Comparison of ENCODE assay signal across 9 cellular contexts in genomic region chr12:128976120-128976519, GRCh38.
DNase-seq lines count a peak whose midpoint lies in the region; ATAC-seq, FAIRE-seq and TF ChIP-seq lines count a peak whose summit lies in the region.
"Had no signal": no experiment of that assay in that cellular context is flagged by ENCODE, and none has a peak within 500 bp of the region (broad histone marks: within the 10 kb centered on the region; RNA-seq: fewer than 3 reads in every experiment).

No MANE protein-coding gene starts in this region.

- CTCF ChIA-PET in activated CD8-positive, alpha-beta T cell treated with anti-CD3 and anti-CD28 coated beads for 36 hours (lab: Charles Lee) = interaction anchor here (0.8 to 1.4 kb wide), 6 partner anchors 10 to 935 kb away, joined by 3 to 4 read pairs (median 3); no protein-coding TSS in a partner anchor

- WGBS in transverse colon (ENCODE audit: low coverage in 1 of 2), 2 donors = 6 to 7% methylated on average over 3 to 14 of the region's 14 CpGs

- H3K9me3 ChIP-seq in right atrium auricular region (no peaks in the 10 kb centered on the region), keratinocyte (ENCODE audit: control insufficient read depth, low read depth, low read length) (peaks cover 2% of the 10 kb centered on the region), transverse colon (no peaks in the 10 kb centered on the region), gastrocnemius medialis (no peaks in the 10 kb centered on the region)

- H3K9me3 Mint-ChIP-seq in activated CD8-positive, alpha-beta T cell treated with anti-CD3 and anti-CD28 coated beads for 36 hours = no peaks in the 10 kb centered on the region
- H3K9me3 Mint-ChIP-seq: CD8-positive, alpha-beta memory T cell had no signal

- ATAC-seq in Right ventricle myocardium inferior (peak; percentile 26), gastrocnemius medialis (no peak), HG03095 (IDR thresholded peaks at IDR 0.05; ENCODE audit: unreplicated experiment) (no peak)
- peak; percentile 68 for ATAC-seq in activated CD8-positive, alpha-beta T cell treated with anti-CD3 and anti-CD28 coated beads for 36 hours

- no peak overlapping the region for H2AFZ ChIP-seq in keratinocyte (ENCODE audit: control insufficient read depth, low read length)

- H3K4me1 ChIP-seq in right atrium auricular region = no peaks in the 10 kb centered on the region
- no peaks in the 10 kb centered on the region for H3K4me1 ChIP-seq in keratinocyte (ENCODE audit: control insufficient read depth, extremely low read depth, insufficient read depth, low read length)
- no peaks in the 10 kb centered on the region for H3K4me1 ChIP-seq in transverse colon
- no peaks in the 10 kb centered on the region for H3K4me1 ChIP-seq in gastrocnemius medialis

- no peak overlapping the region for H3K4me3 ChIP-seq in right atrium auricular region
- no peak overlapping the region for H3K4me3 ChIP-seq in keratinocyte (ENCODE audit: control insufficient read depth in 2 of 3, extremely low read depth in 1 of 3, insufficient read depth in 2 of 3, low read depth in 1 of 3, low read length in 3 of 3)
- no peak overlapping the region for H3K4me3 ChIP-seq in transverse colon
- H3K4me3 ChIP-seq in gastrocnemius medialis = no peak overlapping the region
- no peak overlapping the region for H3K4me3 ChIP-seq in foreskin fibroblast (ENCODE audit: low read depth in 1 of 2, low read length in 2 of 2)

- dilution Hi-C loops in keratinocyte (cut with MboI; ENCODE audit: extremely low pct_ligation_motif_present, low sequenced_read_pairs) = no loop called here

- H3K79me2 ChIP-seq in keratinocyte (ENCODE audit: control insufficient read depth, insufficient read depth, low read length) = no peaks in the 10 kb centered on the region

- no peaks in the 10 kb centered on the region for H3K4me1 Mint-ChIP-seq in activated CD8-positive, alpha-beta T cell treated with anti-CD3 and anti-CD28 coated beads for 36 hours (ENCODE audit: low read depth)

- H3K27me3 ChIP-seq in right atrium auricular region = peaks cover 0 to 5% of the 10 kb centered on the region in 2 donors
- H3K27me3 ChIP-seq in keratinocyte (ENCODE audit: control insufficient read depth, extremely low read depth, insufficient read depth, low read length) = no peaks in the 10 kb centered on the region
- peaks cover 22% of the 10 kb centered on the region for H3K27me3 ChIP-seq in transverse colon
- H3K27me3 ChIP-seq in gastrocnemius medialis = peaks cover 28 to 41% (median 29%) of the 10 kb centered on the region in 3 donors

- H3K4me3 Mint-ChIP-seq in activated CD8-positive, alpha-beta T cell treated with anti-CD3 and anti-CD28 coated beads for 36 hours = no peak overlapping the region

- FAIRE-seq in keratinocyte (lab: Jason Lieb, UNC) = no peak

- H3K36me3 Mint-ChIP-seq in activated CD8-positive, alpha-beta T cell treated with anti-CD3 and anti-CD28 coated beads for 36 hours (ENCODE audit: low read depth) = no peaks in the 10 kb centered on the region

- POLR2A ChIA-PET in activated CD8-positive, alpha-beta T cell treated with anti-CD3 and anti-CD28 coated beads for 36 hours (lab: Charles Lee) = no interaction called here

- H4K20me1 ChIP-seq in keratinocyte (ENCODE audit: control insufficient read depth, extremely low read depth, insufficient read depth, low read length) = no peaks in the 10 kb centered on the region

- H3K27me3 Mint-ChIP-seq in activated CD8-positive, alpha-beta T cell treated with anti-CD3 and anti-CD28 coated beads for 36 hours = peaks cover 40% of the 10 kb centered on the region

- no peak overlapping the region for H3K9ac ChIP-seq in keratinocyte (ENCODE audit: control insufficient read depth, extremely low read depth, insufficient read depth, low read length)

- no peak overlapping the region for H3K27ac Mint-ChIP-seq in activated CD8-positive, alpha-beta T cell treated with anti-CD3 and anti-CD28 coated beads for 36 hours

- no peak for TF ChIP-seq POLR2A in transverse colon (IDR thresholded peaks at IDR 0.05)
- TF ChIP-seq POLR2A in gastrocnemius medialis (IDR thresholded peaks at IDR 0.05) = no peak

- in situ Hi-C loops in transverse colon (cut with MboI; ENCODE audit: low pct_ligation_motif_present in 1 of 4, low pct_unique_long_range_greater_than_20kb in 1 of 4, low sequenced_read_pairs in 3 of 4) = loop anchor here in 1 of 4 donors (25.0 kb wide), 1 partner anchor 936 kb away; the partner anchor contains the start of gene TMEM132D
- in situ Hi-C loops in gastrocnemius medialis (cut with MboI; ENCODE audit: low sequenced_read_pairs in 4 of 4) = no loop called here

- H3K36me3 ChIP-seq in right atrium auricular region (no peaks in the 10 kb centered on the region), keratinocyte (ENCODE audit: control insufficient read depth in 2 of 2, extremely low read depth in 1 of 2, insufficient read depth in 2 of 2, low read length in 2 of 2) (no peaks in the 10 kb centered on the region), transverse colon (no peaks in the 10 kb centered on the region), gastrocnemius medialis (no peaks in the 10 kb centered on the region)

- TF ChIP-seq CTCF in right atrium auricular region (IDR thresholded peaks at IDR 0.05) (peak in 1 of 2 donors; percentile 26), keratinocyte (optimal IDR thresholded peaks at IDR 0.05 in 1 of 3, IDR thresholded peaks at IDR 0.05 in 1 of 3, conservative IDR thresholded peaks at IDR 0.05 in 1 of 3; ENCODE audit: extremely low read depth in 1 of 3, insufficient read depth in 2 of 3, low read length in 3 of 3) (peak in 2 of 3 experiments; percentile 21 to 25), transverse colon (IDR thresholded peaks at IDR 0.05) (peak in 2 of 5 experiments; percentile 35 to 36), gastrocnemius medialis (IDR thresholded peaks at IDR 0.05 in 4 of 5, conservative IDR thresholded peaks at IDR 0.05 in 1 of 5) (peak in 1 of 5 experiments; percentile 25), foreskin fibroblast (IDR thresholded peaks at IDR 0.05; ENCODE audit: low read depth, low read length) (no peak)
- TF ChIP-seq CTCF in activated CD8-positive, alpha-beta T cell treated with anti-CD3 and anti-CD28 coated beads for 36 hours (IDR thresholded peaks at IDR 0.05) = peak; percentile 44

- H3K27ac ChIP-seq in right atrium auricular region = no peak overlapping the region
- no peak overlapping the region for H3K27ac ChIP-seq in keratinocyte (ENCODE audit: control insufficient read depth, insufficient read depth, low read length)
- H3K27ac ChIP-seq in transverse colon = no peak overlapping the region
- H3K27ac ChIP-seq in gastrocnemius medialis = no peak overlapping the region

- no peak for TF ChIP-seq EP300 in transverse colon (IDR thresholded peaks at IDR 0.05; ENCODE audit: low read depth)

- intact Hi-C loops in Right ventricle myocardium inferior (cut with DNase I) (no loop called here), transverse colon (cut with DNase I; ENCODE audit: low total_unique reads) (no loop called here), gastrocnemius medialis (cut with DNase I; ENCODE audit: low total_unique reads) (no loop called here)
- intact Hi-C loops in activated CD8-positive, alpha-beta T cell treated with anti-CD3 and anti-CD28 coated beads for 36 hours (cut with micrococcal nuclease) = no loop called here

- H3K9me1 ChIP-seq in keratinocyte (ENCODE audit: control insufficient read depth, extremely low read depth, insufficient read depth, low read length) = no peaks in the 10 kb centered on the region

- no peak overlapping the region for H3K4me2 ChIP-seq in keratinocyte (ENCODE audit: control insufficient read depth, extremely low read depth, insufficient read depth, low read depth, low read length)

- DNase-seq in Right ventricle myocardium inferior (ENCODE audit: missing footprints) (no peak), right atrium auricular region (ENCODE audit: low spot score) (no peak), keratinocyte (ENCODE audit: low read depth, low spot score) (no peak), transverse colon (peak; percentile 65), gastrocnemius medialis (no peak), foreskin fibroblast (no peak)
- DNase-seq in activated CD8-positive, alpha-beta T cell treated with anti-CD3 and anti-CD28 coated beads for 36 hours = peak; percentile 57
- DNase-seq: CD8-positive, alpha-beta memory T cell had no signal

Comparison
In these comparisons a context has a peak if more than half of its experiments do, and no peak if none do; other contexts are left out.
1. ATAC-seq: peak in Right ventricle myocardium inferior (single experiment) and activated CD8-positive, alpha-beta T cell treated with anti-CD3 and anti-CD28 coated beads for 36 hours (single experiment); none in gastrocnemius medialis (0 of 2) and HG03095 (single experiment).
2. DNase-seq: peak in activated CD8-positive, alpha-beta T cell treated with anti-CD3 and anti-CD28 coated beads for 36 hours (single experiment) and transverse colon (single experiment); none in Right ventricle myocardium inferior (single experiment), right atrium auricular region (single experiment), keratinocyte (single experiment), gastrocnemius medialis (0 of 2) and foreskin fibroblast (0 of 2).